ENCODE assay signal across 8 cellular contexts in the genomic region with DNA sequence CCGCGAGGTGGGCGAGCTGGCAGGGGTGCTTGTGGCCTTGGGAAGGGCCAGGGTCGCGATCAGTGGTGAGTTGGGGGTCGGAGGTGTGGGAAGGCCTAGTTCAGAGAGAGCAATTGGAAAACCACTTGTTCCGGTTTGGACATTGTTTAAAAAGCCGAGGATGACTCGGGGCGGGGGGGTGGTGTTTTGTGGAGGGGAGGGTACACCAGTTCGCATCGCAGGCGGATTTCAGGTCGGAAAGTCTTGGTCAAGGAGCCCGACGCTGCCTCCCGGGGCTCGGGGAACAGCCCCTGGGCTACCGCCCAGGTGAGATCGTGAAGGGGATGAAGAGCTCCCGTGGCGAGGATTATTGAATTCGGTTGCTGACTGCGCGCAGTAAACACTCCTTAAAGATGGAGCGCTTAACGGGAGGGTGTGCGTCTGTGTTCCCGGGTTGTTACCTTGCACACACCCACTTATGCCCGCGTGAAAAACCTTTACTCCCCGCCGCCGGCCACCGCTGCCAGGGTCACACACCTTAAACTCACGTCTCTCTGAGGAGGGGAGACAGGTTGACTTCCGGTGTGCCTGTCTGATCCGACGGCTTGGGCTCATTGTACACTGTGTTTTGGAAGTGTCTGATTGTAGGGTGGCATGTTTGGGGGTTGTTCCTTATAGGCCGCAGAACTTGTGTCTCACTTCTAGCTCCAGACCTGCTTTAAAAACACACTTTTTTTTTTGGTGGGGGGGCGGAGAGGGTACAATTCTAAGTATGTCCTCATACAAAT.
A peak's percentile ranks its signal among the peaks of the same experiment; 100 is the strongest.
DNase-seq lines count a peak whose midpoint lies in the region; ATAC-seq and TF ChIP-seq lines count a peak whose summit lies in the region.

No MANE protein-coding gene starts in this region.

- H3K36me3 ChIP-seq in HCT116 (ENCODE audit: control insufficient read depth in 1 of 2, insufficient read depth in 2 of 2, low read length in 2 of 2) (no peaks in the 10 kb centered on the region), muscle layer of duodenum (ENCODE audit: control insufficient read depth in 1 of 2, insufficient read depth in 2 of 2, low read length in 2 of 2) (no peaks in the 10 kb centered on the region), urinary bladder (ENCODE audit: insufficient read depth) (no peaks in the 10 kb centered on the region)

- POLR2A ChIA-PET in HCT116 (lab: Charles Lee): interaction anchor here (1.2 kb wide), 1 partner anchor 66 kb away, joined by 3 read pairs; no protein-coding TSS in a partner anchor

- DNase-seq in AG20443 (ENCODE audit: low spot score) (peak; percentile 10), HCT116 (ENCODE audit: low read depth, low spot score) (no peak), endothelial cell (ENCODE audit: low spot score) (peak; percentile 9), NCI-H2029 treated with DMSO at 0.1 percent for 48 hours (lab: John Stamatoyannopoulos, UW) (no peak)
- peak; percentile 73 for DNase-seq in activated CD4-positive, alpha-beta T cell treated with anti-CD3 and anti-CD28 coated beads, Interleukin-2, amount 10 ng/mL, durations not matched to agents 24 days and 14 days

- H3K27ac Mint-ChIP-seq in activated CD4-positive, alpha-beta T cell treated with anti-CD3 and anti-CD28 coated beads, Interleukin-2, amount 10 ng/mL, durations not matched to agents 24 days and 14 days: peak overlapping the region; percentile 82
- no peak overlapping the region for H3K27ac Mint-ChIP-seq in endothelial cell (ENCODE audit: unreplicated experiment)

- H3K4me3 Mint-ChIP-seq in activated CD4-positive, alpha-beta T cell treated with anti-CD3 and anti-CD28 coated beads, Interleukin-2, amount 10 ng/mL, durations not matched to agents 24 days and 14 days: peak overlapping the region; percentile 93
- H3K4me3 Mint-ChIP-seq in endothelial cell (ENCODE audit: unreplicated experiment): peak overlapping the region; percentile 95

- ATAC-seq in HCT116 (peak; percentile 33), GM21528 (IDR thresholded peaks at IDR 0.05; ENCODE audit: low FRiP score, unreplicated experiment) (no peak)

- CTCF ChIA-PET in HCT116 (lab: Charles Lee): no interaction called here

- TF ChIP-seq CTCF in HCT116 (IDR thresholded peaks at IDR 0.05 in 2 of 3, conservative IDR thresholded peaks at IDR 0.05 in 1 of 3; ENCODE audit: borderline replicate concordance in 1 of 3, insufficient read depth in 1 of 3, low read depth in 2 of 3, low read length in 2 of 3) (no peak), endothelial cell (IDR thresholded peaks at IDR 0.05; ENCODE audit: unreplicated experiment) (no peak)

- H3K9me3 Mint-ChIP-seq in activated CD4-positive, alpha-beta T cell treated with anti-CD3 and anti-CD28 coated beads, Interleukin-2, amount 10 ng/mL, durations not matched to agents 24 days and 14 days: no peaks in the 10 kb centered on the region
- no peaks in the 10 kb centered on the region for H3K9me3 Mint-ChIP-seq in endothelial cell (ENCODE audit: unreplicated experiment)

- H4K20me1 ChIP-seq in HCT116 (ENCODE audit: insufficient read depth): no peaks in the 10 kb centered on the region

- peak overlapping the region; percentile 76 for H3K4me3 ChIP-seq in HCT116 (replicated peaks in 1 of 2; ENCODE audit: low read depth in 1 of 2, low read length in 2 of 2)
- H3K4me3 ChIP-seq in muscle layer of duodenum (ENCODE audit: low read depth in 1 of 2, low read length in 2 of 2): peak overlapping the region; percentile 62 to 70
- peak overlapping the region; percentile 89 for H3K4me3 ChIP-seq in urinary bladder (ENCODE audit: low read depth, low read length)

- BruUV-seq in HCT116 (replicated peaks; lab: Mats Ljungman, UMichigan): no TSS peak

- H3K4me2 ChIP-seq in HCT116 (ENCODE audit: low read length): peak overlapping the region; percentile 91

- H3K4me1 ChIP-seq in HCT116 (ENCODE audit: control insufficient read depth in 1 of 2, insufficient read depth in 2 of 2, low read length in 2 of 2): peaks cover 11 to 25% of the 10 kb centered on the region in 2 experiments
- H3K4me1 ChIP-seq in muscle layer of duodenum (ENCODE audit: control insufficient read depth in 1 of 2, insufficient read depth in 2 of 2, low read length in 2 of 2): peaks cover 4 to 9% of the 10 kb centered on the region in 2 donors
- no peaks in the 10 kb centered on the region for H3K4me1 ChIP-seq in urinary bladder (ENCODE audit: insufficient read depth)

- peaks cover 22% of the 10 kb centered on the region for H3K4me1 Mint-ChIP-seq in activated CD4-positive, alpha-beta T cell treated with anti-CD3 and anti-CD28 coated beads, Interleukin-2, amount 10 ng/mL, durations not matched to agents 24 days and 14 days
- peaks cover 11% of the 10 kb centered on the region for H3K4me1 Mint-ChIP-seq in endothelial cell (ENCODE audit: unreplicated experiment)

- TF ChIP-seq RAD21 in HCT116 (IDR thresholded peaks at IDR 0.05; ENCODE audit: low read depth): no peak

- H3K9me3 ChIP-seq in HCT116 (ENCODE audit: control insufficient read depth in 1 of 2, insufficient read depth in 1 of 2, low read depth in 1 of 2, low read length in 2 of 2) (no peaks in the 10 kb centered on the region), muscle layer of duodenum (ENCODE audit: control insufficient read depth in 1 of 2, low read length in 2 of 2) (no peaks in the 10 kb centered on the region)

- no peak for TF ChIP-seq POLR2A in HCT116 (IDR thresholded peaks at IDR 0.05; ENCODE audit: borderline replicate concordance, extremely low read depth, insufficient read depth, insufficient read length)

- H3K36me3 Mint-ChIP-seq in activated CD4-positive, alpha-beta T cell treated with anti-CD3 and anti-CD28 coated beads, Interleukin-2, amount 10 ng/mL, durations not matched to agents 24 days and 14 days (ENCODE audit: low read depth): peaks cover 4% of the 10 kb centered on the region
- no peaks in the 10 kb centered on the region for H3K36me3 Mint-ChIP-seq in endothelial cell (ENCODE audit: low read depth, unreplicated experiment)

- H3K27ac ChIP-seq in HCT116 (ENCODE audit: low read depth, low read length): peak overlapping the region; percentile 77
- no peak overlapping the region for H3K27ac ChIP-seq in muscle layer of duodenum (ENCODE audit: low read length)
- H3K27ac ChIP-seq in urinary bladder (ENCODE audit: low read depth): peak overlapping the region; percentile 89

- intact Hi-C loops in HCT116 (cut with micrococcal nuclease): loop anchor here (5.0 kb wide), 1 partner anchor 110 kb away; no protein-coding TSS in a partner anchor
- intact Hi-C loops in activated CD4-positive, alpha-beta T cell treated with anti-CD3 and anti-CD28 coated beads, Interleukin-2, amount 10 ng/mL, durations not matched to agents 24 days and 14 days (cut with micrococcal nuclease): no loop called here

- peaks cover 22% of the 10 kb centered on the region for H3K79me2 ChIP-seq in HCT116 (ENCODE audit: insufficient read depth, low read length)

- H3K9ac ChIP-seq in HCT116 (ENCODE audit: low read length): peak overlapping the region; percentile 73

- peak overlapping the region; percentile 29 for H2AFZ ChIP-seq in HCT116 (ENCODE audit: low read depth, low read length, poor library complexity, severe bottlenecking)

- peaks cover 11% of the 10 kb centered on the region for H3K27me3 Mint-ChIP-seq in activated CD4-positive, alpha-beta T cell treated with anti-CD3 and anti-CD28 coated beads, Interleukin-2, amount 10 ng/mL, durations not matched to agents 24 days and 14 days
- peaks cover 7% of the 10 kb centered on the region for H3K27me3 Mint-ChIP-seq in endothelial cell (ENCODE audit: unreplicated experiment)

- RAD21 ChIA-PET in HCT116 (lab: Charles Lee; ENCODE audit: low non-redundant PET in 1 of 2, low total read pairs in 2 of 2, uncharacterized antibody in 2 of 2, unreplicated experiment in 2 of 2): no interaction called here

- H3K9me2 ChIP-seq in HCT116 (ENCODE audit: insufficient read depth): no peaks in the 10 kb centered on the region

- H3K27me3 ChIP-seq in HCT116 (ENCODE audit: insufficient read depth, low read length): no peaks in the 10 kb centered on the region
- no peaks in the 10 kb centered on the region for H3K27me3 ChIP-seq in muscle layer of duodenum (ENCODE audit: low read depth, low read length)

- 2% methylated on average over 41 of the region's 41 CpGs for WGBS in urinary bladder

TF ChIP-seq in HCT116, 20 proteins besides CTCF, POLR2A, EP300 and RAD21 (continues in another document):
- no peak for TF ChIP-seq SRF (IDR thresholded peaks at IDR 0.05; ENCODE audit: low read depth)
- no peak for TF ChIP-seq TCF7L2 (IDR thresholded peaks at IDR 0.05; ENCODE audit: borderline replicate concordance, extremely low read depth, insufficient read depth, insufficient read length)
- no peak for TF ChIP-seq ZNF274 (IDR thresholded peaks at IDR 0.05; ENCODE audit: low read depth, low read length)
- TF ChIP-seq CEBPB (IDR thresholded peaks at IDR 0.05; ENCODE audit: low read depth): no peak
- no peak for TF ChIP-seq POLR2AphosphoS5 (IDR thresholded peaks at IDR 0.05; ENCODE audit: low read depth, low read length)
- TF ChIP-seq, protein P1, sequence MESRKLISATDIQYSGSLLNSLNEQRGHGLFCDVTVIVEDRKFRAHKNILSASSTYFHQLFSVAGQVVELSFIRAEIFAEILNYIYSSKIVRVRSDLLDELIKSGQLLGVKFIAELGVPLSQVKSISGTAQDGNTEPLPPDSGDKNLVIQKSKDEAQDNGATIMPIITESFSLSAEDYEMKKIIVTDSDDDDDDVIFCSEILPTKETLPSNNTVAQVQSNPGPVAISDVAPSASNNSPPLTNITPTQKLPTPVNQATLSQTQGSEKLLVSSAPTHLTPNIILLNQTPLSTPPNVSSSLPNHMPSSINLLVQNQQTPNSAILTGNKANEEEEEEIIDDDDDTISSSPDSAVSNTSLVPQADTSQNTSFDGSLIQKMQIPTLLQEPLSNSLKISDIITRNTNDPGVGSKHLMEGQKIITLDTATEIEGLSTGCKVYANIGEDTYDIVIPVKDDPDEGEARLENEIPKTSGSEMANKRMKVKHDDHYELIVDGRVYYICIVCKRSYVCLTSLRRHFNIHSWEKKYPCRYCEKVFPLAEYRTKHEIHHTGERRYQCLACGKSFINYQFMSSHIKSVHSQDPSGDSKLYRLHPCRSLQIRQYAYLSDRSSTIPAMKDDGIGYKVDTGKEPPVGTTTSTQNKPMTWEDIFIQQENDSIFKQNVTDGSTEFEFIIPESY (IDR thresholded peaks at IDR 0.05; ENCODE audit: extremely low read depth, insufficient replicate concordance, low read length): no peak
- TF ChIP-seq SIN3A (IDR thresholded peaks at IDR 0.05; ENCODE audit: low read depth): no peak
- TF ChIP-seq SP1 (IDR thresholded peaks at IDR 0.05; ENCODE audit: low read depth): no peak
- TF ChIP-seq EZH2 (IDR thresholded peaks at IDR 0.05): no peak
- TF ChIP-seq JUND (IDR thresholded peaks at IDR 0.05): no peak
- TF ChIP-seq CBX3 (IDR thresholded peaks at IDR 0.05; ENCODE audit: low read depth): no peak
- TF ChIP-seq, protein P2, sequence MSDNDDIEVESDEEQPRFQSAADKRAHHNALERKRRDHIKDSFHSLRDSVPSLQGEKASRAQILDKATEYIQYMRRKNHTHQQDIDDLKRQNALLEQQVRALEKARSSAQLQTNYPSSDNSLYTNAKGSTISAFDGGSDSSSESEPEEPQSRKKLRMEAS (IDR thresholded peaks at IDR 0.05): no peak

Comparison
In these comparisons a context has a peak if more than half of its experiments do, and no peak if none do; other contexts are left out.
1. DNase-seq: peak in AG20443 (single experiment), activated CD4-positive, alpha-beta T cell treated with anti-CD3 and anti-CD28 coated beads, Interleukin-2, amount 10 ng/mL, durations not matched to agents 24 days and 14 days (single experiment) and endothelial cell (single experiment); none in HCT116 (single experiment) and NCI-H2029 treated with DMSO at 0.1 percent for 48 hours (single experiment).
2. Peak in every context shown above with its lines, with median percentiles within 50 percentile points of each other: H3K4me3 ChIP-seq.